In genomic region chr20:23361651-23362391, GRCh38 we compare ENCODE assay signal across 8 cellular contexts. TPM values are rescaled to one million over a fixed set of nuclear protein-coding genes. Genes with fewer than 3 reads are reported as not detected.
A peak's percentile ranks its signal among the peaks of the same experiment; 100 is the strongest.
DNase-seq lines count a peak whose midpoint lies in the region; ATAC-seq, FAIRE-seq and TF ChIP-seq lines count a peak whose summit lies in the region.

GZF1 (plus strand) TSS chr20:23362182; CDS start chr20:23364384, 2,202 bp downstream.

- peak within 1 kb of the TSS; percentile 89 for H3K4me3 Mint-ChIP-seq in activated naive CD4-positive, alpha-beta T cell treated with anti-CD3 and anti-CD28 coated beads for 36 hours

- TF ChIP-seq CTCF in GM06990 (IDR thresholded peaks at IDR 0.05; ENCODE audit: insufficient read depth, low read length, poor library complexity, severe bottlenecking) (peak; percentile 13), NB4 (IDR thresholded peaks at IDR 0.05; ENCODE audit: low read depth, low read length) (no peak), neutrophil (IDR thresholded peaks at IDR 0.05) (peak; percentile 95), subcutaneous adipose tissue (IDR thresholded peaks at IDR 0.05; ENCODE audit: low read depth) (no peak)

- H3K27ac Mint-ChIP-seq in activated naive CD4-positive, alpha-beta T cell treated with anti-CD3 and anti-CD28 coated beads for 36 hours = peak within 1 kb of the TSS; percentile 89

- peaks cover 17% of the 10 kb centered on the region for H3K36me3 Mint-ChIP-seq in activated naive CD4-positive, alpha-beta T cell treated with anti-CD3 and anti-CD28 coated beads for 36 hours (ENCODE audit: low read depth)

- peak within 1 kb of the TSS; percentile 92 for H3K4me3 ChIP-seq in GM06990 (replicated peaks; ENCODE audit: low read depth, low read length)
- H3K4me3 ChIP-seq in NB4 (ENCODE audit: low read depth, low read length) = peak within 1 kb of the TSS; percentile 72
- peak within 1 kb of the TSS; percentile 77 to 86 for H3K4me3 ChIP-seq in neutrophil (ENCODE audit: low read depth in 1 of 2, low read length in 1 of 2)

- no peaks in the 10 kb centered on the region for H3K27me3 Mint-ChIP-seq in activated naive CD4-positive, alpha-beta T cell treated with anti-CD3 and anti-CD28 coated beads for 36 hours (ENCODE audit: low read depth)

- FAIRE-seq in frontal cortex (lab: Jason Lieb, UNC) = no peak

- intact Hi-C loops in activated naive CD4-positive, alpha-beta T cell treated with anti-CD3 and anti-CD28 coated beads for 36 hours (cut with micrococcal nuclease) = loop anchor here (1.0 to 10.0 kb wide), 5 partner anchors 12 to 1873 kb away; partner anchors contain the start of genes ACSS1, NAPB and NXT1

- peaks cover 2% of the 10 kb centered on the region for H3K36me3 ChIP-seq in GM06990 (ENCODE audit: control insufficient read depth, insufficient read depth, low read length)
- H3K36me3 ChIP-seq in neutrophil = peaks cover 12% of the 10 kb centered on the region

- peak; percentile 87 for TF ChIP-seq POLR2A in NB4 (IDR thresholded peaks at IDR 0.05; ENCODE audit: extremely low read depth, insufficient read length)

- no peaks in the 10 kb centered on the region for H3K9me3 Mint-ChIP-seq in activated naive CD4-positive, alpha-beta T cell treated with anti-CD3 and anti-CD28 coated beads for 36 hours

- H3K27me3 ChIP-seq in GM06990 (replicated peaks; ENCODE audit: control insufficient read depth, insufficient read depth, low read length) (no peaks in the 10 kb centered on the region), neutrophil (no peaks in the 10 kb centered on the region)

- peak; percentile 66 for ATAC-seq in HG02571 (IDR thresholded peaks at IDR 0.05; ENCODE audit: unreplicated experiment)

- CTCF ChIA-PET in activated naive CD4-positive, alpha-beta T cell treated with anti-CD3 and anti-CD28 coated beads for 36 hours (lab: Charles Lee) = interaction anchor here (1.0 to 2.6 kb wide), 2 partner anchors 12 to 80 kb away, joined by 3 to 8 read pairs; partner anchors contain the start of gene NXT1

- peaks cover 44% of the 10 kb centered on the region for H3K4me1 Mint-ChIP-seq in activated naive CD4-positive, alpha-beta T cell treated with anti-CD3 and anti-CD28 coated beads for 36 hours (ENCODE audit: low read depth)

- DNase-seq in GM06990 (ENCODE audit: extremely low read depth, insufficient read length) = peak; percentile 100
- peak; percentile 99 for DNase-seq in NB4 (ENCODE audit: low read depth)
- peak; percentile 97 for DNase-seq in SK-N-DZ (ENCODE audit: low spot score)
- peak; percentile 97 for DNase-seq in activated naive CD4-positive, alpha-beta T cell treated with anti-CD3 and anti-CD28 coated beads for 36 hours
- peak; percentile 98 to 99 for DNase-seq in frontal cortex (ENCODE audit: low spot score in 2 of 2)

- no peaks in the 10 kb centered on the region for H3K9me3 ChIP-seq in neutrophil

- H3K4me1 ChIP-seq in neutrophil (ENCODE audit: control insufficient read depth in 1 of 2, insufficient read depth in 1 of 2, low read depth in 1 of 2, low read length in 1 of 2) = peaks cover 54 to 57% of the 10 kb centered on the region in 2 experiments

- H3K27ac ChIP-seq in neutrophil = peak within 1 kb of the TSS; percentile 99

RNA-seq across cellular contexts. Expression of gene GZF1, which starts in this region (rescaled TPM):
- polyA plus RNA-seq in SK-N-DZ (2014; cell fraction: cytosol; rRNA removed) = 9.5 and 15.0 TPM in 2 replicates
- polyA plus RNA-seq in SK-N-DZ (2014; cell fraction: nucleus; rRNA removed) = 15.3 and 20.4 TPM in 2 replicates
- 1 to 10 TPM; 2.9 to 3.3 TPM for total RNA-seq in activated naive CD4-positive, alpha-beta T cell treated with anti-CD3 and anti-CD28 coated beads for 36 hours
- total RNA-seq in frontal cortex (17.9 TPM), subcutaneous adipose tissue (10 to 100 TPM in 3 of 4 donors, 1 to 10 TPM in 1; 9.2 to 17.2 (median 11.1) TPM)

Comparison
In these comparisons a context has a peak if more than half of its experiments do, and no peak if none do; other contexts are left out.
1. Peak in every context shown above with its lines: DNase-seq, ATAC-seq, H3K4me3 ChIP-seq and H3K27ac ChIP-seq.
2. CTCF ChIP-seq: peak in GM06990 (single experiment) and neutrophil (single experiment); none in NB4 (single experiment) and subcutaneous adipose tissue (single experiment).